8 cellular contexts compared by ENCODE assay signal in the genomic region with DNA sequence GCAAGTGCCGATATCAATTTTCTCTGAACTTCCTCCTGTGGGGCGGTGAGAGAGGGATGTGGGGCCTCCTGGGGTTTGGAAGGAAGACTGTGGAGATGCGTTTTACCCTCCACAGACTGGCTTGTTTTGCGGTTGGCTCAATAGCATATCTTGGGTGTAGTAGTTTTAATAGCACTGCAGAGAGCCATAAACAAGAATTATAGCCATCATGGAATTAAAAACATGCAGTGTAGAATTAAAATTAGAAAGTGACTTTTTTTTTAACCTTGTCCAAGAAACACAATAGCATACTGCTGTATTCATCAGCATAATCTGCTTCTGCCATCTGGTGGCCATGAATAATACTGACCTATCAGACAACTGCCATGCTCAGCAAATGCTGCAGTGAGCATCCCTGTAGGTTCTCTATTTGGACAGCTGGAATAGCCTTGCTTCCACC. TPM values are rescaled to one million over a fixed set of nuclear protein-coding genes. Genes with fewer than 3 reads are reported as not detected.
DNase-seq lines count a peak whose midpoint lies in the region; ATAC-seq, FAIRE-seq and TF ChIP-seq lines count a peak whose summit lies in the region.

No MANE protein-coding gene starts in this region.

- peak; percentile 55 for ATAC-seq in HG03558 (IDR thresholded peaks at IDR 0.05; ENCODE audit: extremely low read depth, unreplicated experiment)
- peak; percentile 35 for ATAC-seq in activated T-helper 17 cell treated with anti-CD3 and anti-CD28 coated beads, Interleukin-2, amount 50 U/mL, for 72 hours (replicated peaks)
- no peak for ATAC-seq in HG03280 (IDR thresholded peaks at IDR 0.05; ENCODE audit: unreplicated experiment)

- H3K27ac Mint-ChIP-seq in activated T-helper 17 cell treated with anti-CD3 and anti-CD28 coated beads, Interleukin-2, amount 50 U/mL, for 72 hours = no peak overlapping the region

- H3K4me1 Mint-ChIP-seq in activated T-helper 17 cell treated with anti-CD3 and anti-CD28 coated beads, Interleukin-2, amount 50 U/mL, for 72 hours = no peaks in the 10 kb centered on the region

- TF ChIP-seq POLR2A in GM12891 (IDR thresholded peaks at IDR 0.05; ENCODE audit: low read depth, low read length) = no peak

- FAIRE-seq in GM12891 (lab: Jason Lieb, UNC) = peak; percentile 85

- no peaks in the 10 kb centered on the region for H3K9me3 Mint-ChIP-seq in activated T-helper 17 cell treated with anti-CD3 and anti-CD28 coated beads, Interleukin-2, amount 50 U/mL, for 72 hours

- no peaks in the 10 kb centered on the region for H3K36me3 Mint-ChIP-seq in activated T-helper 17 cell treated with anti-CD3 and anti-CD28 coated beads, Interleukin-2, amount 50 U/mL, for 72 hours (ENCODE audit: low read depth)

- peak; percentile 60 for DNase-seq in AG08396 (ENCODE audit: low spot score)
- no peak for DNase-seq in GM12891 (ENCODE audit: insufficient read length, low spot score)
- DNase-seq in NCI-H774 (lab: John Stamatoyannopoulos, UW) = peak; percentile 47
- DNase-seq in glomerular endothelial cell (ENCODE audit: extremely low read depth, low read depth, low spot score) = peak; percentile 27
- DNase-seq in pulmonary artery endothelial cell (ENCODE audit: low read depth, low spot score) = peak; percentile 26

- no peak overlapping the region for H3K4me3 Mint-ChIP-seq in activated T-helper 17 cell treated with anti-CD3 and anti-CD28 coated beads, Interleukin-2, amount 50 U/mL, for 72 hours

- H3K27me3 Mint-ChIP-seq in activated T-helper 17 cell treated with anti-CD3 and anti-CD28 coated beads, Interleukin-2, amount 50 U/mL, for 72 hours = peaks cover 5% of the 10 kb centered on the region

TF ChIP-seq in GM12891, 5 proteins besides CTCF, POLR2A, EP300 and RAD21:
- TF ChIP-seq PAX5 (IDR thresholded peaks at IDR 0.05; ENCODE audit: insufficient read depth, low read length, severe bottlenecking) (no peak), POU2F2 (IDR thresholded peaks at IDR 0.05; ENCODE audit: low read depth, low read length) (no peak), POLR2AphosphoS5 (IDR thresholded peaks at IDR 0.05; ENCODE audit: low read depth, low read length) (no peak), TAF1 (IDR thresholded peaks at IDR 0.05; ENCODE audit: low read depth, low read length) (no peak), SPI1 (IDR thresholded peaks at IDR 0.05; ENCODE audit: low read depth, low read length) (no peak)

RNA-seq across cellular contexts. Expression of a gene that starts 47.3 kb away (rescaled TPM):
- not detected for polyA plus RNA-seq in GM12891 (2012; ENCODE audit: low read depth, missing spikeins)
- 1 to 10 TPM in 1 of 2 donors, under 1 TPM in 1; 0.80 to 3.9 TPM for total RNA-seq in activated T-helper 17 cell treated with anti-CD3 and anti-CD28 coated beads, Interleukin-2, amount 50 U/mL, for 72 hours
- total RNA-seq in glomerular endothelial cell = 7.9 and 8.2 TPM in 2 replicates
- 7.8 and 8.5 TPM in 2 replicates for total RNA-seq in pulmonary artery endothelial cell
